Comparison of ENCODE assay signal across 8 cellular contexts in genomic region chr13:21668665-21669599, GRCh38. TPM values are rescaled to one million over a fixed set of nuclear protein-coding genes. Genes with fewer than 3 reads are reported as not detected.
DNase-seq lines count a peak whose midpoint lies in the region; ATAC-seq and TF ChIP-seq lines count a peak whose summit lies in the region.

No MANE protein-coding gene starts in this region.

- no peaks in the 10 kb centered on the region for H3F3A ChIP-seq in SU-DHL-6 (ENCODE audit: insufficient read depth)

- ATAC-seq in activated CD8-positive, alpha-beta memory T cell treated with anti-CD3 and anti-CD28 coated beads, Interleukin-2, amount 10 ng/mL, durations not matched to agents 7 days and 5 days = peak; percentile 31
- ATAC-seq in upper lobe of left lung (ENCODE audit: low FRiP score in 2 of 2) = peak; percentile 5 to 25
- no peak for ATAC-seq in HG02981 (IDR thresholded peaks at IDR 0.05; ENCODE audit: unreplicated experiment)

- H3K9ac ChIP-seq in SU-DHL-6 (ENCODE audit: low read length) = peak overlapping the region; percentile 73

- no peaks in the 10 kb centered on the region for H3K79me2 ChIP-seq in SU-DHL-6 (ENCODE audit: insufficient read depth, low read length)

- no peak for TF ChIP-seq CTCF in SU-DHL-6 (IDR thresholded peaks at IDR 0.05; ENCODE audit: insufficient read depth, low read length, poor library complexity, severe bottlenecking)
- no peak for TF ChIP-seq CTCF in coronary artery (IDR thresholded peaks at IDR 0.05)
- TF ChIP-seq CTCF in mesothelial cell of epicardium (IDR thresholded peaks at IDR 0.05; ENCODE audit: unreplicated experiment) = no peak
- no peak for TF ChIP-seq CTCF in upper lobe of left lung (IDR thresholded peaks at IDR 0.05)

- H3K36me3 ChIP-seq in SU-DHL-6 (ENCODE audit: low read length) (no peaks in the 10 kb centered on the region), upper lobe of left lung (no peaks in the 10 kb centered on the region)

- peaks cover 1% of the 10 kb centered on the region for H3K36me3 Mint-ChIP-seq in activated CD8-positive, alpha-beta memory T cell treated with anti-CD3 and anti-CD28 coated beads, Interleukin-2, amount 10 ng/mL, durations not matched to agents 7 days and 5 days
- peaks cover 1% of the 10 kb centered on the region for H3K36me3 Mint-ChIP-seq in mesothelial cell of epicardium

- no peaks in the 10 kb centered on the region for H3K9me3 Mint-ChIP-seq in activated CD8-positive, alpha-beta memory T cell treated with anti-CD3 and anti-CD28 coated beads, Interleukin-2, amount 10 ng/mL, durations not matched to agents 7 days and 5 days (ENCODE audit: low read depth)
- H3K9me3 Mint-ChIP-seq in mesothelial cell of epicardium = no peaks in the 10 kb centered on the region

- peaks cover 37% of the 10 kb centered on the region for H3K4me1 Mint-ChIP-seq in activated CD8-positive, alpha-beta memory T cell treated with anti-CD3 and anti-CD28 coated beads, Interleukin-2, amount 10 ng/mL, durations not matched to agents 7 days and 5 days
- peaks cover 38% of the 10 kb centered on the region for H3K4me1 Mint-ChIP-seq in mesothelial cell of epicardium

- H3K27ac ChIP-seq in SU-DHL-6 (ENCODE audit: low read depth, low read length) (no peak overlapping the region), coronary artery (peak overlapping the region in 1 of 2 donors; percentile 69), upper lobe of left lung (peak overlapping the region in 2 of 4 donors; percentile 47 to 72)

- TF ChIP-seq EP300 in upper lobe of left lung (IDR thresholded peaks at IDR 0.05) = no peak

- WGBS in upper lobe of left lung, 2 donors = 7 to 13% methylated on average over 25 to 49 of the region's 49 CpGs

- CTCF ChIA-PET in activated CD8-positive, alpha-beta memory T cell treated with anti-CD3 and anti-CD28 coated beads, Interleukin-2, amount 10 ng/mL, durations not matched to agents 7 days and 5 days (lab: Charles Lee) = interaction anchor here (0.8 to 4.7 kb wide), 4 partner anchors 22 to 69 kb away, joined by 3 to 37 read pairs (median 4); partner anchors contain the start of gene MICU2

- H2AFZ ChIP-seq in SU-DHL-6 (ENCODE audit: low read depth, low read length, severe bottlenecking) = peak overlapping the region; percentile 69

- H3K4me3 Mint-ChIP-seq in activated CD8-positive, alpha-beta memory T cell treated with anti-CD3 and anti-CD28 coated beads, Interleukin-2, amount 10 ng/mL, durations not matched to agents 7 days and 5 days = peak overlapping the region; percentile 79
- H3K4me3 Mint-ChIP-seq in mesothelial cell of epicardium = peak overlapping the region; percentile 90

- H3K9me2 ChIP-seq in SU-DHL-6 (replicated peaks; ENCODE audit: insufficient read depth, low read length) = no peaks in the 10 kb centered on the region

- peak; percentile 80 for DNase-seq in activated CD8-positive, alpha-beta memory T cell treated with anti-CD3 and anti-CD28 coated beads, Interleukin-2, amount 10 ng/mL, durations not matched to agents 7 days and 5 days
- no peak for DNase-seq in activated CD8-positive, alpha-beta memory T cell treated with anti-CD3 and anti-CD28 coated beads for 24 hours
- DNase-seq in coronary artery (ENCODE audit: low spot score) (no peak), mesothelial cell of epicardium (ENCODE audit: low spot score in 2 of 2, unreplicated experiment in 2 of 2) (no peak), upper lobe of left lung (peak in 1 of 2 donors; percentile 54), NCI-H2196 treated with DMSO at 0.1 percent for 48 hours (lab: John Stamatoyannopoulos, UW; ENCODE audit: unreplicated experiment) (no peak)

- peak overlapping the region; percentile 77 for H3K27ac Mint-ChIP-seq in activated CD8-positive, alpha-beta memory T cell treated with anti-CD3 and anti-CD28 coated beads, Interleukin-2, amount 10 ng/mL, durations not matched to agents 7 days and 5 days
- peak overlapping the region; percentile 95 for H3K27ac Mint-ChIP-seq in mesothelial cell of epicardium

- no peaks in the 10 kb centered on the region for H4K20me1 ChIP-seq in SU-DHL-6 (ENCODE audit: low read depth, low read length)

- no peak for TF ChIP-seq POLR2A in upper lobe of left lung (IDR thresholded peaks at IDR 0.05)

- no peaks in the 10 kb centered on the region for H3K9me3 ChIP-seq in SU-DHL-6 (ENCODE audit: insufficient read depth, low read length)
- no peaks in the 10 kb centered on the region for H3K9me3 ChIP-seq in upper lobe of left lung

- peak overlapping the region; percentile 64 for H3K4me2 ChIP-seq in SU-DHL-6 (ENCODE audit: low read depth, low read length, poor library complexity, severe bottlenecking)

- H3K27me3 ChIP-seq in SU-DHL-6 (ENCODE audit: low read length) (no peaks in the 10 kb centered on the region; the same call in 1 of the 2 replicates), upper lobe of left lung (peaks cover 0 to 22% (median 7%) of the 10 kb centered on the region in 4 donors)

- H3K4me1 ChIP-seq in upper lobe of left lung = peaks cover 40 to 52% (median 40%) of the 10 kb centered on the region in 4 donors

- peaks cover 44% of the 10 kb centered on the region for H3K27me3 Mint-ChIP-seq in activated CD8-positive, alpha-beta memory T cell treated with anti-CD3 and anti-CD28 coated beads, Interleukin-2, amount 10 ng/mL, durations not matched to agents 7 days and 5 days
- H3K27me3 Mint-ChIP-seq in mesothelial cell of epicardium (ENCODE audit: low read depth) = peaks cover 25% of the 10 kb centered on the region

- peak overlapping the region; percentile 56 for H3K4me3 ChIP-seq in SU-DHL-6 (ENCODE audit: insufficient read depth, low read length, poor library complexity, severe bottlenecking)
- peak overlapping the region; percentile 79 for H3K4me3 ChIP-seq in coronary artery
- H3K4me3 ChIP-seq in upper lobe of left lung = peak overlapping the region; percentile 4 to 74 (median 62)

RNA-seq across cellular contexts. Expression of gene FGF9, which starts 1.9 kb away (rescaled TPM):
- under 1 TPM; 0.89 to 0.99 TPM for total RNA-seq in activated CD8-positive, alpha-beta memory T cell treated with anti-CD3 and anti-CD28 coated beads, Interleukin-2, amount 10 ng/mL, durations not matched to agents 7 days and 5 days
- total RNA-seq in mesothelial cell of epicardium = 17.3 to 20.9 TPM (median 17.8 TPM) in 3 replicates
- 1 to 10 TPM in 2 of 6 donors, under 1 TPM in 3, not detected in 1; 0.11 to 3.6 (median 0.79) TPM for total RNA-seq in upper lobe of left lung
